1 cellular context compared by ENCODE assay signal in the genomic region with DNA sequence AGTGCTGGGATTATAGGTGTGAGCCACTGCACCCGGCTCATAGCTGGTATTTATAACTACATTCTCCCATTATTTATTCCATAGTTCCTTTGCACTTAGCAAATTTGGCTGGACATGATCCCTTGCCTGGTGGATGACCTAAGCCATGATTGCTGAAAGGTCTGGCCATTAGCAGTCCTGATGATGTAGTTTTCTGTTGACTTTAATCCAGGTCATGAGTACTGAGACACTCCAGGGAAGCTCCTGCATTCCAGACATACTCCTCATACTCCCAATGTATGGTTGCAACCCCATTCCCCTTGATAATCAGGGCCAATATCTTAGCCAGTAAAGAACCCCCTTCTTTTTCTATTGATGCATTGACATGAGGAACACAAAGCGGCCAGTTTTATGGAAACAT.
A peak's percentile ranks its signal among the peaks of the same experiment; 100 is the strongest.
TF ChIP-seq lines count a peak whose summit lies in the region.

No MANE protein-coding gene starts in this region.

TF ChIP-seq in HepG2, 621 proteins besides CTCF, POLR2A, EP300 and RAD21 (continued from another document):
- TF ChIP-seq, protein P1, sequence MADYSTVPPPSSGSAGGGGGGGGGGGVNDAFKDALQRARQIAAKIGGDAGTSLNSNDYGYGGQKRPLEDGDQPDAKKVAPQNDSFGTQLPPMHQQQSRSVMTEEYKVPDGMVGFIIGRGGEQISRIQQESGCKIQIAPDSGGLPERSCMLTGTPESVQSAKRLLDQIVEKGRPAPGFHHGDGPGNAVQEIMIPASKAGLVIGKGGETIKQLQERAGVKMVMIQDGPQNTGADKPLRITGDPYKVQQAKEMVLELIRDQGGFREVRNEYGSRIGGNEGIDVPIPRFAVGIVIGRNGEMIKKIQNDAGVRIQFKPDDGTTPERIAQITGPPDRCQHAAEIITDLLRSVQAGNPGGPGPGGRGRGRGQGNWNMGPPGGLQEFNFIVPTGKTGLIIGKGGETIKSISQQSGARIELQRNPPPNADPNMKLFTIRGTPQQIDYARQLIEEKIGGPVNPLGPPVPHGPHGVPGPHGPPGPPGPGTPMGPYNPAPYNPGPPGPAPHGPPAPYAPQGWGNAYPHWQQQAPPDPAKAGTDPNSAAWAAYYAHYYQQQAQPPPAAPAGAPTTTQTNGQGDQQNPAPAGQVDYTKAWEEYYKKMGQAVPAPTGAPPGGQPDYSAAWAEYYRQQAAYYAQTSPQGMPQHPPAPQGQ (CRISPR knock-in tag; IDR thresholded peaks at IDR 0.05; ENCODE audit: borderline replicate concordance), result no peak
- TF ChIP-seq, protein P2, sequence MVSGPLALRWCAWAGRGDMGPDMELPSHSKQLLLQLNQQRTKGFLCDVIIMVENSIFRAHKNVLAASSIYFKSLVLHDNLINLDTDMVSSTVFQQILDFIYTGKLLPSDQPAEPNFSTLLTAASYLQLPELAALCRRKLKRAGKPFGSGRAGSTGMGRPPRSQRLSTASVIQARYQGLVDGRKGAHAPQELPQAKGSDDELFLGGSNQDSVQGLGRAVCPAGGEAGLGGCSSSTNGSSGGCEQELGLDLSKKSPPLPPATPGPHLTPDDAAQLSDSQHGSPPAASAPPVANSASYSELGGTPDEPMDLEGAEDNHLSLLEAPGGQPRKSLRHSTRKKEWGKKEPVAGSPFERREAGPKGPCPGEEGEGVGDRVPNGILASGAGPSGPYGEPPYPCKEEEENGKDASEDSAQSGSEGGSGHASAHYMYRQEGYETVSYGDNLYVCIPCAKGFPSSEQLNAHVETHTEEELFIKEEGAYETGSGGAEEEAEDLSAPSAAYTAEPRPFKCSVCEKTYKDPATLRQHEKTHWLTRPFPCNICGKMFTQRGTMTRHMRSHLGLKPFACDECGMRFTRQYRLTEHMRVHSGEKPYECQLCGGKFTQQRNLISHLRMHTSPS (CRISPR knock-in tag; IDR thresholded peaks at IDR 0.05; ENCODE audit: low read depth), result no peak
- TF ChIP-seq GTF3A (CRISPR knock-in tag; conservative IDR thresholded peaks at IDR 0.05) (no peak), ZKSCAN5 (CRISPR knock-in tag; IDR thresholded peaks at IDR 0.05) (no peak), ZFP36L2 (CRISPR knock-in tag; IDR thresholded peaks at IDR 0.05) (no peak), ZNF432 (CRISPR knock-in tag; IDR thresholded peaks at IDR 0.05; ENCODE audit: borderline replicate concordance) (no peak), JARID2 (CRISPR knock-in tag; IDR thresholded peaks at IDR 0.05; ENCODE audit: insufficient replicate concordance) (no peak), ZNF30 (CRISPR knock-in tag; IDR thresholded peaks at IDR 0.05) (no peak), NR2F6 (IDR thresholded peaks at IDR 0.05) (no peak), NR2F6 (CRISPR knock-in tag; IDR thresholded peaks at IDR 0.05) (peak; percentile 17; the same call in 1 of the 2 replicates)
